In genomic region chr1:204083491-204083890, GRCh38 we compare ENCODE assay signal across 14 cellular contexts. TPM values are rescaled to one million over a fixed set of nuclear protein-coding genes. Genes with fewer than 3 reads are reported as not detected.
DNase-seq lines count a peak whose midpoint lies in the region; ATAC-seq, FAIRE-seq and TF ChIP-seq lines count a peak whose summit lies in the region.
"Had no signal": no experiment of that assay in that cellular context is flagged by ENCODE, and none has a peak within 500 bp of the region (broad histone marks: within the 10 kb centered on the region; RNA-seq: fewer than 3 reads in every experiment).

No MANE protein-coding gene starts in this region.

- POLR2A ChIA-PET in PC-3 (lab: Charles Lee; ENCODE audit: unreplicated experiment): no interaction called here

- H3K9me3 ChIP-seq in endodermal cell (ENCODE audit: control insufficient read depth, low read length): no peaks in the 10 kb centered on the region
- no peaks in the 10 kb centered on the region for H3K9me3 ChIP-seq in pancreas
- H3K9me3 ChIP-seq in upper lobe of right lung: no peaks in the 10 kb centered on the region
- H3K9me3 ChIP-seq in PC-3 (ENCODE audit: low read length): no peaks in the 10 kb centered on the region

- peaks cover 2% of the 10 kb centered on the region for H3K36me3 Mint-ChIP-seq in endodermal cell (ENCODE audit: low read depth)
- H3K36me3 Mint-ChIP-seq: CD4-positive, CD25-positive, alpha-beta regulatory T cell; memory B cell had no signal

- H3K9ac ChIP-seq in endodermal cell (ENCODE audit: extremely low read depth, low read length, poor library complexity, severe bottlenecking): no peak overlapping the region
- no peak overlapping the region for H3K9ac ChIP-seq in PC-3 (ENCODE audit: low read length)

- no peak for ATAC-seq in pancreas
- no peak for ATAC-seq in upper lobe of right lung
- ATAC-seq in PC-3: no peak

- no peaks in the 10 kb centered on the region for H3K9me2 ChIP-seq in PC-3 (replicated peaks; ENCODE audit: low read length)

- no TSS peak for BruUV-seq in PC-3 (replicated peaks; lab: Mats Ljungman, UMichigan)

- peaks cover 33% of the 10 kb centered on the region for H4K20me1 ChIP-seq in PC-3 (ENCODE audit: low read length)

- intact Hi-C loops in pancreas (cut with DNase I) (no loop called here), upper lobe of right lung (cut with DNase I) (no loop called here), PC-3 (cut with micrococcal nuclease) (no loop called here)

- WGBS in endodermal cell (ENCODE audit: insufficient coverage in 1 of 2, insufficient read length in 1 of 2), 2 experiments: 83 to 95% methylated on average over 3 to 7 of the region's 7 CpGs
- 68 to 70% methylated on average over 7 of the region's 7 CpGs for WGBS in pancreas, 2 donors

- H2AFZ ChIP-seq in PC-3 (ENCODE audit: low read length): no peak overlapping the region

- no peaks in the 10 kb centered on the region for H3K36me3 ChIP-seq in endodermal cell (ENCODE audit: control insufficient read depth, insufficient read depth, low read length)
- H3K36me3 ChIP-seq in pancreas: no peaks in the 10 kb centered on the region
- no peaks in the 10 kb centered on the region for H3K36me3 ChIP-seq in upper lobe of right lung
- no peaks in the 10 kb centered on the region; the same call in 1 of the 2 replicates for H3K36me3 ChIP-seq in PC-3 (ENCODE audit: low read depth, low read length)

- H3K27me3 ChIP-seq in endodermal cell (ENCODE audit: control insufficient read depth, insufficient read depth, low read length, poor library complexity, severe bottlenecking) (no peaks in the 10 kb centered on the region), pancreas (no peaks in the 10 kb centered on the region), upper lobe of right lung (no peaks in the 10 kb centered on the region), PC-3 (ENCODE audit: low read length) (no peaks in the 10 kb centered on the region)

- H3F3A ChIP-seq in PC-3 (ENCODE audit: low read length, unreplicated experiment): no peaks in the 10 kb centered on the region

- H3K4me1 ChIP-seq in endodermal cell (ENCODE audit: control insufficient read depth, insufficient read depth, low read length) (peaks cover 32% of the 10 kb centered on the region), pancreas (peaks cover 66 to 88% (median 70%) of the 10 kb centered on the region in 3 donors), upper lobe of right lung (peaks cover 95% of the 10 kb centered on the region), PC-3 (ENCODE audit: insufficient read depth, low read length) (peaks cover 46% of the 10 kb centered on the region)

- H3K27ac ChIP-seq in endodermal cell (ENCODE audit: low read depth, low read length) (peak overlapping the region; percentile 69), pancreas (peak overlapping the region; percentile 80 to 94 (median 91)), upper lobe of right lung (peak overlapping the region; percentile 91), PC-3 (ENCODE audit: low read length) (no peak overlapping the region)

- peaks cover 59% of the 10 kb centered on the region for H3K4me1 Mint-ChIP-seq in endodermal cell
- H3K4me1 Mint-ChIP-seq: CD4-positive, CD25-positive, alpha-beta regulatory T cell; memory B cell had no signal

- no peak overlapping the region for H3K4me3 Mint-ChIP-seq in endodermal cell
- H3K4me3 Mint-ChIP-seq: CD4-positive, CD25-positive, alpha-beta regulatory T cell; memory B cell had no signal

- DNase-seq in DMS53 (lab: John Stamatoyannopoulos, UW): peak; percentile 50
- no peak for DNase-seq in DMS53 treated with DMSO at 0.1 percent for 48 hours (lab: John Stamatoyannopoulos, UW; ENCODE audit: unreplicated experiment)
- DNase-seq in endodermal cell: no peak
- peak in 2 of 6 donors; percentile 26 to 54 for DNase-seq in pancreas
- no peak for DNase-seq in upper lobe of right lung
- DNase-seq in activated T-cell treated with anti-CD3 and anti-CD28 coated beads, Interleukin-2, amount 50 U/mL, for 1 hour: no peak
- DNase-seq in PC-3: no peak
- no peak for DNase-seq in NCI-H774 (lab: John Stamatoyannopoulos, UW)
- DNase-seq: 8988T; activated CD4-positive, alpha-beta T cell treated with anti-CD3 and anti-CD28 coated beads for 48 hours; CD4-positive, CD25-positive, alpha-beta regulatory T cell; dermis blood vessel endothelial cell; NCI-H82 had no signal

- no peak overlapping the region for H3K4me3 ChIP-seq in endodermal cell (ENCODE audit: low read length)
- H3K4me3 ChIP-seq in pancreas: no peak overlapping the region
- H3K4me3 ChIP-seq in upper lobe of right lung: no peak overlapping the region
- H3K4me3 ChIP-seq in PC-3 (ENCODE audit: low read length): no peak overlapping the region

- H3K4me2 ChIP-seq in PC-3 (ENCODE audit: low read length): no peak overlapping the region

- CTCF ChIA-PET in PC-3 (lab: Charles Lee): no interaction called here

- H3K79me2 ChIP-seq in PC-3 (ENCODE audit: low read length): peaks cover 100% of the 10 kb centered on the region

- TF ChIP-seq CTCF in endodermal cell (conservative IDR thresholded peaks at IDR 0.05) (no peak), pancreas (IDR thresholded peaks at IDR 0.05) (no peak), upper lobe of right lung (IDR thresholded peaks at IDR 0.05) (no peak), PC-3 (conservative IDR thresholded peaks at IDR 0.05; ENCODE audit: low read depth, low read length) (no peak)

- H3K9me3 Mint-ChIP-seq in endodermal cell: no peaks in the 10 kb centered on the region
- H3K9me3 Mint-ChIP-seq: CD4-positive, CD25-positive, alpha-beta regulatory T cell; memory B cell had no signal

- H3K27me3 Mint-ChIP-seq in endodermal cell (ENCODE audit: insufficient read depth): no peaks in the 10 kb centered on the region

- FAIRE-seq in pancreas (lab: Jason Lieb, UNC): no peak

- peak overlapping the region; percentile 89 for H3K27ac Mint-ChIP-seq in endodermal cell
- H3K27ac Mint-ChIP-seq: CD4-positive, CD25-positive, alpha-beta regulatory T cell; memory B cell had no signal

RNA-seq across cellular contexts. Expression of gene SOX13, which starts 10.6 kb away (rescaled TPM):
- total RNA-seq in endodermal cell (10 to 100 TPM; 75.3 to 85.3 TPM), pancreas (10 to 100 TPM; 12.0 to 27.2 (median 18.0) TPM), upper lobe of right lung (76.3 TPM), PC-3 (2014; rRNA removed) (81.9 and 93.1 TPM in 2 replicates)
- 70.6 TPM for polyA plus RNA-seq in endodermal cell (2013, experiment 1 of 2)
- polyA plus RNA-seq in endodermal cell (2013, experiment 2 of 2): 61.4 TPM
- polyA plus RNA-seq in pancreas: 10 to 100 TPM; 16.9 to 17.1 TPM
- polyA plus RNA-seq: CD4-positive, CD25-positive, alpha-beta regulatory T cell had no signal
